8 cellular contexts compared by ENCODE assay signal in the genomic region with DNA sequence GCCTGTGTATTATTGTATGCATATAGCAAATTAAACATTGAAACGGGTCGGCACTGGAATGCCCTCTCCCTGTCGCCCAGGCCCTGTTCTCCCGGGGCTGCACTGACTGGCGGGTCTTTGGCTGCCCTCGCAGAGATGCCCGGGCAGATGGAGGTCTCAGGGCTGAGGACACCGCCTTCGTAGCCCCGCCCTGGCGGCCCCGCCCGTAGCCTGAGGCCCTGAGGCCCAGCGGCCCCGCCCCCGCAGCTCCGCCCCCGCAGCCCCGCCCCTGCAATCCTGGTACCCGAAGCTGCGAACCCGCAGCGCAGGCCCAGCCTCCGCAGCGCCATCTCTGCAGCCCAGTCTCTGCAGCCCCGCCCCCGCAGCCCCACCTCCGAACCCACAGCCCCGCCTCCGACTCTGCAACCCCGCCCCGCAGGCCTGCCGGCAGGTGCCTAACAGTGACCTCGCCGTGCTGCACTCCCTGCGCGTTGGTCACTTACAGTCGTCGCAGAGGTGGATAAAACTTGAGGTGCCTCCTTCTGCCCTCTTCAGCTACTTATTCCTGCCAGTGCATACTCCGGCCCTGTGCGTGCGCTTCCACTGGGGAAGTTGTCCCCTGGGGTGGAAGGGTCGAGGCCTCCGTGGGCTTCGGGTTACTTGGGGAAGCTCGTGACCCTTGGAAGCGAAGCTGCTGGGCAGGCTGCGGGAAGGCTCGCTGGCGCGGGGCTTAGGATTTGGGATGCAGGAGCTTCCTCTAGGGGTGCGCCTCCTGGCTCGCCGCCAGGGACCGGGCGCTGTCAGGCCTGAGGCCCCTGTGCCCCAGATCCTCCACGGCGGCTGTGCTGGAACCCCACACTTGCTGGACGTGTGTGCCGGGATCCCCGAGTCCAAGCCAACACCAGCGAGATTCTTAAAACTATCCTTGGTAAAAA.
DNase-seq lines count a peak whose midpoint lies in the region; ATAC-seq, FAIRE-seq and TF ChIP-seq lines count a peak whose summit lies in the region.

No MANE protein-coding gene starts in this region.

- H3K4me3 ChIP-seq in MM.1S (ENCODE audit: low read length) (0 out of 2 replicates have a peak overlapping the region, but pooled peaks have one; percentile 11), H1 (ENCODE audit: extremely low read depth in 1 of 4, insufficient read depth in 2 of 4, low read depth in 3 of 4, low read length in 4 of 4) (peak overlapping the region; percentile 26 to 58 (median 38); a peak in 7 of 8 replicates)

- TF ChIP-seq CTCF in MM.1S (IDR thresholded peaks at IDR 0.05; ENCODE audit: low read length) (no peak), H1 (IDR thresholded peaks at IDR 0.05; ENCODE audit: control extremely low read depth in 1 of 3, insufficient read depth in 1 of 3, low read depth in 1 of 3, low read length in 3 of 3) (no peak)

- ATAC-seq in GM21717 (IDR thresholded peaks at IDR 0.05; ENCODE audit: unreplicated experiment) (peak; percentile 55), naive B cell (ENCODE audit: low read depth in 2 of 2) (peak; percentile 95 to 96)
- ATAC-seq in stimulated activated effector memory CD8-positive, alpha-beta T cell treated with anti-CD3 and anti-CD28 coated beads, Interleukin-12 subunit alpha, Interleukin-12 subunit beta, amount 100 ng/mL, for 72 hours = peak; percentile 90

- H3K9me2 ChIP-seq in MM.1S (replicated peaks; ENCODE audit: insufficient read depth, low read length) = no peaks in the 10 kb centered on the region

- H3K27me3 ChIP-seq in MM.1S (replicated peaks; ENCODE audit: insufficient read depth, low read length) (no peaks in the 10 kb centered on the region), H1 (replicated peaks in 1 of 4; ENCODE audit: control insufficient read depth in 3 of 4, extremely low read depth in 1 of 4, insufficient read depth in 3 of 4, low read length in 3 of 4) (peaks cover 0 to 9% (median 6%) of the 10 kb centered on the region in 4 experiments; a peak in 3 of 7 replicates)

- no peak overlapping the region for H2BK20ac ChIP-seq in H1 (ENCODE audit: low read length)

- no peak overlapping the region for H3K23ac ChIP-seq in H1 (ENCODE audit: insufficient read length)

- FAIRE-seq in H1 (lab: Jason Lieb, UNC) = no peak

- no peak overlapping the region for H2AK5ac ChIP-seq in H1 (ENCODE audit: low read depth, low read length)

- no peaks in the 10 kb centered on the region for H3K9me3 ChIP-seq in MM.1S (replicated peaks; ENCODE audit: insufficient read depth, low read length)
- H3K9me3 ChIP-seq in H1 (ENCODE audit: insufficient read depth in 2 of 2, low read depth in 1 of 2, low read length in 1 of 2) = no peaks in the 10 kb centered on the region

- H3K27me3 Mint-ChIP-seq in naive B cell = peaks cover 0 to 12% (median 8%) of the 10 kb centered on the region in 3 donors

- H3K27ac Mint-ChIP-seq in naive B cell = peak overlapping the region in 1 of 6 donors; percentile 51
- H3K27ac Mint-ChIP-seq in stimulated activated effector memory CD8-positive, alpha-beta T cell treated with anti-CD3 and anti-CD28 coated beads, Interleukin-12 subunit alpha, Interleukin-12 subunit beta, amount 100 ng/mL, for 72 hours = no peak overlapping the region

- H3K4me1 ChIP-seq in MM.1S (ENCODE audit: low read length) (no peaks in the 10 kb centered on the region), H1 (replicated peaks in 1 of 4; ENCODE audit: control insufficient read depth in 3 of 4, insufficient read depth in 4 of 4, low read length in 3 of 4) (peaks cover 0 to 10% (median 2%) of the 10 kb centered on the region in 4 experiments; a peak in 5 of 7 replicates)

- CTCF ChIA-PET in H1 (lab: Charles Lee; ENCODE audit: partially characterized antibody) = interaction anchor here (0.6 to 2.3 kb wide), 9 partner anchors 9 to 392 kb away, joined by 3 to 17 read pairs (median 4); no protein-coding TSS in a partner anchor

- H3K79me2 ChIP-seq in MM.1S (ENCODE audit: low read length) (no peaks in the 10 kb centered on the region), H1 (ENCODE audit: control insufficient read depth in 1 of 2, insufficient read depth in 2 of 2, low read length in 2 of 2) (no peaks in the 10 kb centered on the region)

- H3K36me3 ChIP-seq in MM.1S (replicated peaks; ENCODE audit: insufficient read depth, low read length) (no peaks in the 10 kb centered on the region), H1 (ENCODE audit: control insufficient read depth in 2 of 4, insufficient read depth in 4 of 4, low read length in 3 of 4) (peaks cover 0 to under 1% (median 0%) of the 10 kb centered on the region in 4 experiments; a peak in 1 of 8 replicates)

- no peak for TF ChIP-seq POLR2A in H1 (IDR thresholded peaks at IDR 0.05; ENCODE audit: control extremely low read depth in 1 of 2, low read depth in 2 of 2, low read length in 2 of 2)

- H3K27ac ChIP-seq in MM.1S (ENCODE audit: low read length) (no peak overlapping the region), H1 (ENCODE audit: low read depth, low read length) (no peak overlapping the region)

- no peaks in the 10 kb centered on the region for H4K20me1 ChIP-seq in MM.1S (ENCODE audit: insufficient read depth, low read length)
- H4K20me1 ChIP-seq in H1 (replicated peaks in 1 of 2; ENCODE audit: control insufficient read depth in 1 of 2, insufficient read depth in 2 of 2, low read length in 2 of 2) = no peaks in the 10 kb centered on the region

- peak overlapping the region; percentile 13 to 83 (median 62) for H3K4me3 Mint-ChIP-seq in naive B cell
- H3K4me3 Mint-ChIP-seq in stimulated activated effector memory CD8-positive, alpha-beta T cell treated with anti-CD3 and anti-CD28 coated beads, Interleukin-12 subunit alpha, Interleukin-12 subunit beta, amount 100 ng/mL, for 72 hours = no peak overlapping the region

- H2AFZ ChIP-seq in MM.1S (ENCODE audit: low read length) = no peak overlapping the region
- no peak overlapping the region for H2AFZ ChIP-seq in H1 (ENCODE audit: low read length)

- TF ChIP-seq RAD21 in H1 (IDR thresholded peaks at IDR 0.05 in 1 of 2, conservative IDR thresholded peaks at IDR 0.05 in 1 of 2; ENCODE audit: low read depth in 2 of 2, low read length in 2 of 2) = peak in 1 of 2 experiments; percentile 13; a peak in 2 of 4 replicates

- H3K4me1 Mint-ChIP-seq in naive B cell = peaks cover 5 to 23% (median 10%) of the 10 kb centered on the region in 3 donors
- H3K4me1 Mint-ChIP-seq in stimulated activated effector memory CD8-positive, alpha-beta T cell treated with anti-CD3 and anti-CD28 coated beads, Interleukin-12 subunit alpha, Interleukin-12 subunit beta, amount 100 ng/mL, for 72 hours = peaks cover 18% of the 10 kb centered on the region

- no peak overlapping the region for H4K8ac ChIP-seq in H1 (ENCODE audit: extremely low read depth, insufficient read depth, low read length)

- H3K18ac ChIP-seq in H1 (ENCODE audit: extremely low read depth, low read length) = 0 out of 2 replicates have a peak overlapping the region, but pooled peaks have one; percentile 62

- H3K4me2 ChIP-seq in MM.1S (ENCODE audit: low read depth, low read length) (peak overlapping the region; percentile 35; the same call in 1 of the 2 replicates), H1 (ENCODE audit: insufficient read depth in 1 of 2, low read depth in 2 of 2, low read length in 2 of 2) (peak overlapping the region; percentile 71 to 89)

- POLR2A ChIA-PET in H1 (lab: Charles Lee; ENCODE audit: partially characterized antibody) = no interaction called here

- no peak overlapping the region; the same call in 1 of the 2 replicates for H2BK12ac ChIP-seq in H1 (ENCODE audit: low read depth, low read length)

- 27% methylated on average over 39 of the region's 62 CpGs; no CpG with 5 or more reads in 1 of the 2 experiments for WGBS in H1 (ENCODE audit: extremely low coverage in 1 of 2, insufficient coverage in 1 of 2, insufficient read length in 1 of 2, insufficient replicate concordance in 2 of 2, low coverage in 1 of 2, low lambda C conversion rate in 2 of 2, missing lambda C conversion rate in 1 of 2), 2 experiments

- peak; percentile 80 for DNase-seq in DMS153 (lab: John Stamatoyannopoulos, UW)
- DNase-seq in MM.1S = peak; percentile 70
- peak; percentile 54 to 75 for DNase-seq in activated CD8-positive, alpha-beta memory T cell treated with anti-CD3 and anti-CD28 coated beads for 1 hour (ENCODE audit: extremely low read depth in 1 of 2, low read depth in 1 of 2)
- DNase-seq in H1 (ENCODE audit: low read depth in 1 of 2, low spot score in 2 of 2) = peak; percentile 73 to 96
- DNase-seq in naive B cell = peak; percentile 80
- peak; percentile 53 to 79 for DNase-seq in stimulated activated effector memory CD8-positive, alpha-beta T cell treated with anti-CD3 and anti-CD28 coated beads, Interleukin-12 subunit alpha, Interleukin-12 subunit beta, amount 100 ng/mL, for 72 hours (ENCODE audit: low spot score in 2 of 2)
- no peak for DNase-seq in NCI-H2196 (lab: John Stamatoyannopoulos, UW; ENCODE audit: unreplicated experiment)

- no peak overlapping the region for H3K56ac ChIP-seq in H1 (replicated peaks; ENCODE audit: insufficient read length, low read depth, low read length)

- TF ChIP-seq EP300 in H1 (IDR thresholded peaks at IDR 0.05; ENCODE audit: borderline replicate concordance in 1 of 2, low read depth in 2 of 2, low read length in 2 of 2) = no peak

- no peak overlapping the region for H3K14ac ChIP-seq in H1 (ENCODE audit: insufficient read length)

- no peaks in the 10 kb centered on the region for H3K79me1 ChIP-seq in H1 (ENCODE audit: low read depth, low read length)

- no peak overlapping the region for H2BK120ac ChIP-seq in H1 (replicated peaks; ENCODE audit: low read depth, low read length)

- H3K9me3 Mint-ChIP-seq in naive B cell = no peaks in the 10 kb centered on the region
- H3K9me3 Mint-ChIP-seq in stimulated activated effector memory CD8-positive, alpha-beta T cell treated with anti-CD3 and anti-CD28 coated beads, Interleukin-12 subunit alpha, Interleukin-12 subunit beta, amount 100 ng/mL, for 72 hours = no peaks in the 10 kb centered on the region

- H3K36me3 Mint-ChIP-seq in naive B cell = no peaks in the 10 kb centered on the region
- peaks cover 9% of the 10 kb centered on the region for H3K36me3 Mint-ChIP-seq in stimulated activated effector memory CD8-positive, alpha-beta T cell treated with anti-CD3 and anti-CD28 coated beads, Interleukin-12 subunit alpha, Interleukin-12 subunit beta, amount 100 ng/mL, for 72 hours

- no peak overlapping the region for H4K91ac ChIP-seq in H1 (replicated peaks; ENCODE audit: insufficient read length, low read length)

- H3K23me2 ChIP-seq in H1 (ENCODE audit: low read depth, low read length) = peaks cover 3% of the 10 kb centered on the region; the same call in 1 of the 2 replicates

- no peak overlapping the region for H2BK5ac ChIP-seq in H1 (ENCODE audit: low read depth, low read length)

- H4K5ac ChIP-seq in H1 (ENCODE audit: insufficient read length, low read depth, low read length) = peak overlapping the region; percentile 28

- no peak overlapping the region; the same call in 1 of the 2 replicates for H2BK15ac ChIP-seq in H1 (ENCODE audit: low read length)

- H3K9ac ChIP-seq in MM.1S (ENCODE audit: low read length) = no peak overlapping the region
- no peak overlapping the region for H3K9ac ChIP-seq in H1 (replicated peaks in 1 of 4; ENCODE audit: extremely low read depth in 1 of 4, low read depth in 3 of 4, low read length in 3 of 4)

- H3F3A ChIP-seq in MM.1S (ENCODE audit: insufficient read depth, low read length) = no peaks in the 10 kb centered on the region

- no peak overlapping the region for H3K4ac ChIP-seq in H1 (replicated peaks; ENCODE audit: insufficient read length, low read depth, low read length)
